ENCODE assay signal across 1 cellular context in the genomic region with DNA sequence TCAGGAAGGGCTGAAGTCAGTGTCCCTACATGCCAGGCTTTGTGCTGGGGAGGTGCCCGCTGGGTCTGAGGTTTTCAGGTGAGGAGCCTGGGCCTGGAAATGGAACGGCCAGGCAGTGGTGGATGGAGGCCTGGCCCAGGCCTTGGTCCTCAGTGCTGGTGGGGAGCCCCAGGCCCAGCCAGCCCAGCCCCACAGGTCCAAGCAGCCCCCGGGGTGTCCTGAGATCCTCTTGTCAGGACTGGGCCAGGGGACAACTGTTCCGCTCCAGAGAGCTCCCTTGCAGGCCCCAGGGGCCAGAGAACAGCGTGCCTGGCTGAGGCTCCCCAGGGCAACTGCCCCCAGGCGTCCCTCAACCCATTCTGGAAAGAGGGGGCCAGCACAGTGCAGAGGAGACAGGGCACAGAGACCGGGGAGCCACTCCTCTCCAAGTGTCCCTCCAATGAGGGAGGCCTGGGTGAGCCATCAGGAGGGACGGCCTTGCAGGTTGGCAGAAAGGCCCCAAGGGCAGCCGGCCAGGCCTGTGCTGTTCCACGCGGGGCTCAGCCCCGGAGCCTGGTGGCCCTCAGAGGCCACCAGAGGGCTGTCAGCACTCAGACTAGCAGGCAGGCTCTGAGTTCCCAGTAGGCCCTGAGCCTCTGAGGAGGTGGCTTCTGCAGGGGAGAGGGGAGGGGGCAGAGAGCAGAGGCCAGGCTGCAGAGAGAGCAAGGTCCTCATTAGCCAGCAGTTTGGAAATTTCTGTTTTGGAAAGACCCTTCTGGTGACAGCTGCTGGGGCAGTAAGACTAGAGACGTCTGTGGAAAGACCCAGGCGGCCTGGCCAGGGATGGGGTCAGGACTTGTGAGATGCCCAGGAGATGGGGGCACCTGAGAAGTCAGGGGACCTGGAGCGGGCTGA.
TF ChIP-seq lines count a peak whose summit lies in the region.

No MANE protein-coding gene starts in this region.

TF ChIP-seq in HepG2, 621 proteins besides CTCF, POLR2A, EP300 and RAD21 (continued from another document and continues in another):
- TF ChIP-seq BCLAF1 (IDR thresholded peaks at IDR 0.05) = no peak
- TF ChIP-seq ELF1 (CRISPR knock-in tag; IDR thresholded peaks at IDR 0.05) = no peak
- TF ChIP-seq ZNF546 (CRISPR knock-in tag; conservative IDR thresholded peaks at IDR 0.05) = no peak
- TF ChIP-seq, protein P1, sequence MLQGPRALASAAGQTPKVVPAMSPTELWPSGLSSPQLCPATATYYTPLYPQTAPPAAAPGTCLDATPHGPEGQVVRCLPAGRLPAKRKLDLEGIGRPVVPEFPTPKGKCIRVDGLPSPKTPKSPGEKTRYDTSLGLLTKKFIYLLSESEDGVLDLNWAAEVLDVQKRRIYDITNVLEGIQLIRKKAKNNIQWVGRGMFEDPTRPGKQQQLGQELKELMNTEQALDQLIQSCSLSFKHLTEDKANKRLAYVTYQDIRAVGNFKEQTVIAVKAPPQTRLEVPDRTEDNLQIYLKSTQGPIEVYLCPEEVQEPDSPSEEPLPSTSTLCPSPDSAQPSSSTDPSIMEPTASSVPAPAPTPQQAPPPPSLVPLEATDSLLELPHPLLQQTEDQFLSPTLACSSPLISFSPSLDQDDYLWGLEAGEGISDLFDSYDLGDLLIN (CRISPR knock-in tag; IDR thresholded peaks at IDR 0.05; ENCODE audit: borderline replicate concordance) = no peak
- TF ChIP-seq ZNF792 (CRISPR knock-in tag; IDR thresholded peaks at IDR 0.05) = 0 out of 2 replicates have a peak, but pooled peaks have one; percentile 19
- no peak for TF ChIP-seq ZBTB46 (CRISPR knock-in tag; IDR thresholded peaks at IDR 0.05; ENCODE audit: borderline replicate concordance)
- 0 out of 2 replicates have a peak, but pooled peaks have one; percentile 17 for TF ChIP-seq NCOR1 (IDR thresholded peaks at IDR 0.05; ENCODE audit: borderline replicate concordance, low read length)
- TF ChIP-seq, protein P2, sequence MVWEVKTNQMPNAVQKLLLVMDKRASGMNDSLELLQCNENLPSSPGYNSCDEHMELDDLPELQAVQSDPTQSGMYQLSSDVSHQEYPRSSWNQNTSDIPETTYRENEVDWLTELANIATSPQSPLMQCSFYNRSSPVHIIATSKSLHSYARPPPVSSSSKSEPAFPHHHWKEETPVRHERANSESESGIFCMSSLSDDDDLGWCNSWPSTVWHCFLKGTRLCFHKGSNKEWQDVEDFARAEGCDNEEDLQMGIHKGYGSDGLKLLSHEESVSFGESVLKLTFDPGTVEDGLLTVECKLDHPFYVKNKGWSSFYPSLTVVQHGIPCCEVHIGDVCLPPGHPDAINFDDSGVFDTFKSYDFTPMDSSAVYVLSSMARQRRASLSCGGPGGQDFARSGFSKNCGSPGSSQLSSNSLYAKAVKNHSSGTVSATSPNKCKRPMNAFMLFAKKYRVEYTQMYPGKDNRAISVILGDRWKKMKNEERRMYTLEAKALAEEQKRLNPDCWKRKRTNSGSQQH (CRISPR knock-in tag; IDR thresholded peaks at IDR 0.05; ENCODE audit: low read depth) = no peak
- TF ChIP-seq, protein P3, sequence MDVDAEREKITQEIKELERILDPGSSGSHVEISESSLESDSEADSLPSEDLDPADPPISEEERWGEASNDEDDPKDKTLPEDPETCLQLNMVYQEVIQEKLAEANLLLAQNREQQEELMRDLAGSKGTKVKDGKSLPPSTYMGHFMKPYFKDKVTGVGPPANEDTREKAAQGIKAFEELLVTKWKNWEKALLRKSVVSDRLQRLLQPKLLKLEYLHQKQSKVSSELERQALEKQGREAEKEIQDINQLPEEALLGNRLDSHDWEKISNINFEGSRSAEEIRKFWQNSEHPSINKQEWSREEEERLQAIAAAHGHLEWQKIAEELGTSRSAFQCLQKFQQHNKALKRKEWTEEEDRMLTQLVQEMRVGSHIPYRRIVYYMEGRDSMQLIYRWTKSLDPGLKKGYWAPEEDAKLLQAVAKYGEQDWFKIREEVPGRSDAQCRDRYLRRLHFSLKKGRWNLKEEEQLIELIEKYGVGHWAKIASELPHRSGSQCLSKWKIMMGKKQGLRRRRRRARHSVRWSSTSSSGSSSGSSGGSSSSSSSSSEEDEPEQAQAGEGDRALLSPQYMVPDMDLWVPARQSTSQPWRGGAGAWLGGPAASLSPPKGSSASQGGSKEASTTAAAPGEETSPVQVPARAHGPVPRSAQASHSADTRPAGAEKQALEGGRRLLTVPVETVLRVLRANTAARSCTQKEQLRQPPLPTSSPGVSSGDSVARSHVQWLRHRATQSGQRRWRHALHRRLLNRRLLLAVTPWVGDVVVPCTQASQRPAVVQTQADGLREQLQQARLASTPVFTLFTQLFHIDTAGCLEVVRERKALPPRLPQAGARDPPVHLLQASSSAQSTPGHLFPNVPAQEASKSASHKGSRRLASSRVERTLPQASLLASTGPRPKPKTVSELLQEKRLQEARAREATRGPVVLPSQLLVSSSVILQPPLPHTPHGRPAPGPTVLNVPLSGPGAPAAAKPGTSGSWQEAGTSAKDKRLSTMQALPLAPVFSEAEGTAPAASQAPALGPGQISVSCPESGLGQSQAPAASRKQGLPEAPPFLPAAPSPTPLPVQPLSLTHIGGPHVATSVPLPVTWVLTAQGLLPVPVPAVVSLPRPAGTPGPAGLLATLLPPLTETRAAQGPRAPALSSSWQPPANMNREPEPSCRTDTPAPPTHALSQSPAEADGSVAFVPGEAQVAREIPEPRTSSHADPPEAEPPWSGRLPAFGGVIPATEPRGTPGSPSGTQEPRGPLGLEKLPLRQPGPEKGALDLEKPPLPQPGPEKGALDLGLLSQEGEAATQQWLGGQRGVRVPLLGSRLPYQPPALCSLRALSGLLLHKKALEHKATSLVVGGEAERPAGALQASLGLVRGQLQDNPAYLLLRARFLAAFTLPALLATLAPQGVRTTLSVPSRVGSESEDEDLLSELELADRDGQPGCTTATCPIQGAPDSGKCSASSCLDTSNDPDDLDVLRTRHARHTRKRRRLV (CRISPR knock-in tag; IDR thresholded peaks at IDR 0.05) = peak; percentile 80; the same call in 1 of the 2 replicates
- peak; percentile 78; the same call in 1 of the 2 replicates for TF ChIP-seq ZSCAN29 (CRISPR knock-in tag; conservative IDR thresholded peaks at IDR 0.05)
- TF ChIP-seq GTF2F1 (IDR thresholded peaks at IDR 0.05; ENCODE audit: low read length) = no peak
- TF ChIP-seq SIX1 (CRISPR knock-in tag; IDR thresholded peaks at IDR 0.05; ENCODE audit: borderline replicate concordance) = no peak; the same call in 1 of the 2 replicates
- no peak for TF ChIP-seq BRCA1 (CRISPR knock-in tag; IDR thresholded peaks at IDR 0.05)
- no peak for TF ChIP-seq JUND (CRISPR knock-in tag; IDR thresholded peaks at IDR 0.05)
- TF ChIP-seq ZNF724P (CRISPR knock-in tag; IDR thresholded peaks at IDR 0.05; ENCODE audit: borderline replicate concordance) = no peak
- no peak for TF ChIP-seq ZNF3 (CRISPR knock-in tag; IDR thresholded peaks at IDR 0.05)
- TF ChIP-seq SMAD3 (CRISPR knock-in tag; IDR thresholded peaks at IDR 0.05) = no peak; the same call in 1 of the 2 replicates
- no peak for TF ChIP-seq ZNF260 (CRISPR knock-in tag; IDR thresholded peaks at IDR 0.05; ENCODE audit: borderline replicate concordance, low read depth)
- TF ChIP-seq ZNF513 (CRISPR knock-in tag; conservative IDR thresholded peaks at IDR 0.05) = no peak
- TF ChIP-seq GZF1 (CRISPR knock-in tag; IDR thresholded peaks at IDR 0.05) = no peak
- no peak for TF ChIP-seq AFF4 (CRISPR knock-in tag; IDR thresholded peaks at IDR 0.05)
- no peak for TF ChIP-seq MTF1 (CRISPR knock-in tag; IDR thresholded peaks at IDR 0.05)
- peak; percentile 50; the same call in 1 of the 2 replicates for TF ChIP-seq ZNF343 (CRISPR knock-in tag; IDR thresholded peaks at IDR 0.05)
- no peak for TF ChIP-seq NFRKB (IDR thresholded peaks at IDR 0.05)
- peak; percentile 28; the same call in 1 of the 2 replicates for TF ChIP-seq NFE2L1 (CRISPR knock-in tag; IDR thresholded peaks at IDR 0.05; ENCODE audit: borderline replicate concordance)
- no peak for TF ChIP-seq FOSL2 (CRISPR knock-in tag; IDR thresholded peaks at IDR 0.05)
- TF ChIP-seq ZNF614 (CRISPR knock-in tag; IDR thresholded peaks at IDR 0.05; ENCODE audit: borderline replicate concordance) = 0 out of 2 replicates have a peak, but pooled peaks have one; percentile 39
- TF ChIP-seq, protein P4, sequence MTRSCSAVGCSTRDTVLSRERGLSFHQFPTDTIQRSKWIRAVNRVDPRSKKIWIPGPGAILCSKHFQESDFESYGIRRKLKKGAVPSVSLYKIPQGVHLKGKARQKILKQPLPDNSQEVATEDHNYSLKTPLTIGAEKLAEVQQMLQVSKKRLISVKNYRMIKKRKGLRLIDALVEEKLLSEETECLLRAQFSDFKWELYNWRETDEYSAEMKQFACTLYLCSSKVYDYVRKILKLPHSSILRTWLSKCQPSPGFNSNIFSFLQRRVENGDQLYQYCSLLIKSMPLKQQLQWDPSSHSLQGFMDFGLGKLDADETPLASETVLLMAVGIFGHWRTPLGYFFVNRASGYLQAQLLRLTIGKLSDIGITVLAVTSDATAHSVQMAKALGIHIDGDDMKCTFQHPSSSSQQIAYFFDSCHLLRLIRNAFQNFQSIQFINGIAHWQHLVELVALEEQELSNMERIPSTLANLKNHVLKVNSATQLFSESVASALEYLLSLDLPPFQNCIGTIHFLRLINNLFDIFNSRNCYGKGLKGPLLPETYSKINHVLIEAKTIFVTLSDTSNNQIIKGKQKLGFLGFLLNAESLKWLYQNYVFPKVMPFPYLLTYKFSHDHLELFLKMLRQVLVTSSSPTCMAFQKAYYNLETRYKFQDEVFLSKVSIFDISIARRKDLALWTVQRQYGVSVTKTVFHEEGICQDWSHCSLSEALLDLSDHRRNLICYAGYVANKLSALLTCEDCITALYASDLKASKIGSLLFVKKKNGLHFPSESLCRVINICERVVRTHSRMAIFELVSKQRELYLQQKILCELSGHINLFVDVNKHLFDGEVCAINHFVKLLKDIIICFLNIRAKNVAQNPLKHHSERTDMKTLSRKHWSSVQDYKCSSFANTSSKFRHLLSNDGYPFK (CRISPR knock-in tag; IDR thresholded peaks at IDR 0.05; ENCODE audit: borderline replicate concordance) = peak; percentile 49; the same call in 1 of the 2 replicates
- 0 out of 2 replicates have a peak, but pooled peaks have one; percentile 56 for TF ChIP-seq NR2F6 (IDR thresholded peaks at IDR 0.05)
- TF ChIP-seq NR2F6 (CRISPR knock-in tag; IDR thresholded peaks at IDR 0.05) = peak; percentile 41
- peak; percentile 82; the same call in 1 of the 2 replicates for TF ChIP-seq ZZZ3 (CRISPR knock-in tag; IDR thresholded peaks at IDR 0.05; ENCODE audit: borderline replicate concordance)
